In the genomic region with DNA sequence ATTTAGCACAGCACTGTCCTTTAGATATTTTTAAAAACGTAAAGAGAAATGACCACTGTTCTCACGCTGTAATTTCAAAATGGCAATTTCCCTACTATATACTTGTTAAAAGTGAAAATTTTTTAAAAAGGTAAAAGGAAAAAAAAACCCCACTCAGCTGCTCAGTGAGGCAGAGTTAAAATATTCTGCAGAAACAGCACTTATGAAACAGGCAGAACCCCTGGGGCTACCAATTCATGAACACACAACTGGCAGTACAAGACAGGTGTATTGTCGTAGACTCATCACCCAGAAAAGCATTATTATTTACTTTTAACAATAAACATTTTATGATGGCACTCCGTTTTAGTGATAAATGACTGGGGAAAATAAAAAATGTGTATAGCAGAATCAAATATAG, we compare ENCODE assay signal across 1 cellular context.
TF ChIP-seq lines count a peak whose summit lies in the region.

No MANE protein-coding gene starts in this region.

TF ChIP-seq in WTC11, 78 proteins besides CTCF, POLR2A, EP300 and RAD21 (continued from another document):
- TF ChIP-seq, protein P1, sequence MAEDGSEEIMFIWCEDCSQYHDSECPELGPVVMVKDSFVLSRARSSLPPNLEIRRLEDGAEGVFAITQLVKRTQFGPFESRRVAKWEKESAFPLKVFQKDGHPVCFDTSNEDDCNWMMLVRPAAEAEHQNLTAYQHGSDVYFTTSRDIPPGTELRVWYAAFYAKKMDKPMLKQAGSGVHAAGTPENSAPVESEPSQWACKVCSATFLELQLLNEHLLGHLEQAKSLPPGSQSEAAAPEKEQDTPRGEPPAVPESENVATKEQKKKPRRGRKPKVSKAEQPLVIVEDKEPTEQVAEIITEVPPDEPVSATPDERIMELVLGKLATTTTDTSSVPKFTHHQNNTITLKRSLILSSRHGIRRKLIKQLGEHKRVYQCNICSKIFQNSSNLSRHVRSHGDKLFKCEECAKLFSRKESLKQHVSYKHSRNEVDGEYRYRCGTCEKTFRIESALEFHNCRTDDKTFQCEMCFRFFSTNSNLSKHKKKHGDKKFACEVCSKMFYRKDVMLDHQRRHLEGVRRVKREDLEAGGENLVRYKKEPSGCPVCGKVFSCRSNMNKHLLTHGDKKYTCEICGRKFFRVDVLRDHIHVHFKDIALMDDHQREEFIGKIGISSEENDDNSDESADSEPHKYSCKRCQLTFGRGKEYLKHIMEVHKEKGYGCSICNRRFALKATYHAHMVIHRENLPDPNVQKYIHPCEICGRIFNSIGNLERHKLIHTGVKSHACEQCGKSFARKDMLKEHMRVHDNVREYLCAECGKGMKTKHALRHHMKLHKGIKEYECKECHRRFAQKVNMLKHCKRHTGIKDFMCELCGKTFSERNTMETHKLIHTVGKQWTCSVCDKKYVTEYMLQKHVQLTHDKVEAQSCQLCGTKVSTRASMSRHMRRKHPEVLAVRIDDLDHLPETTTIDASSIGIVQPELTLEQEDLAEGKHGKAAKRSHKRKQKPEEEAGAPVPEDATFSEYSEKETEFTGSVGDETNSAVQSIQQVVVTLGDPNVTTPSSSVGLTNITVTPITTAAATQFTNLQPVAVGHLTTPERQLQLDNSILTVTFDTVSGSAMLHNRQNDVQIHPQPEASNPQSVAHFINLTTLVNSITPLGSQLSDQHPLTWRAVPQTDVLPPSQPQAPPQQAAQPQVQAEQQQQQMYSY (CRISPR knock-in tag; IDR thresholded peaks at IDR 0.05): no peak
- TF ChIP-seq GABPB1 (CRISPR knock-in tag; IDR thresholded peaks at IDR 0.05) (no peak), ZNF232 (CRISPR knock-in tag; IDR thresholded peaks at IDR 0.05) (no peak), ZNF396 (CRISPR knock-in tag; IDR thresholded peaks at IDR 0.05; ENCODE audit: borderline replicate concordance) (no peak), ESRRA (CRISPR knock-in tag; IDR thresholded peaks at IDR 0.05; ENCODE audit: borderline replicate concordance) (no peak), ZNF121 (CRISPR knock-in tag; IDR thresholded peaks at IDR 0.05) (no peak)
- TF ChIP-seq, protein P2, sequence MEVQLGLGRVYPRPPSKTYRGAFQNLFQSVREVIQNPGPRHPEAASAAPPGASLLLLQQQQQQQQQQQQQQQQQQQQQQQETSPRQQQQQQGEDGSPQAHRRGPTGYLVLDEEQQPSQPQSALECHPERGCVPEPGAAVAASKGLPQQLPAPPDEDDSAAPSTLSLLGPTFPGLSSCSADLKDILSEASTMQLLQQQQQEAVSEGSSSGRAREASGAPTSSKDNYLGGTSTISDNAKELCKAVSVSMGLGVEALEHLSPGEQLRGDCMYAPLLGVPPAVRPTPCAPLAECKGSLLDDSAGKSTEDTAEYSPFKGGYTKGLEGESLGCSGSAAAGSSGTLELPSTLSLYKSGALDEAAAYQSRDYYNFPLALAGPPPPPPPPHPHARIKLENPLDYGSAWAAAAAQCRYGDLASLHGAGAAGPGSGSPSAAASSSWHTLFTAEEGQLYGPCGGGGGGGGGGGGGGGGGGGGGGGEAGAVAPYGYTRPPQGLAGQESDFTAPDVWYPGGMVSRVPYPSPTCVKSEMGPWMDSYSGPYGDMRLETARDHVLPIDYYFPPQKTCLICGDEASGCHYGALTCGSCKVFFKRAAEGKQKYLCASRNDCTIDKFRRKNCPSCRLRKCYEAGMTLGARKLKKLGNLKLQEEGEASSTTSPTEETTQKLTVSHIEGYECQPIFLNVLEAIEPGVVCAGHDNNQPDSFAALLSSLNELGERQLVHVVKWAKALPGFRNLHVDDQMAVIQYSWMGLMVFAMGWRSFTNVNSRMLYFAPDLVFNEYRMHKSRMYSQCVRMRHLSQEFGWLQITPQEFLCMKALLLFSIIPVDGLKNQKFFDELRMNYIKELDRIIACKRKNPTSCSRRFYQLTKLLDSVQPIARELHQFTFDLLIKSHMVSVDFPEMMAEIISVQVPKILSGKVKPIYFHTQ (CRISPR knock-in tag; IDR thresholded peaks at IDR 0.05): no peak
- TF ChIP-seq, protein P3, sequence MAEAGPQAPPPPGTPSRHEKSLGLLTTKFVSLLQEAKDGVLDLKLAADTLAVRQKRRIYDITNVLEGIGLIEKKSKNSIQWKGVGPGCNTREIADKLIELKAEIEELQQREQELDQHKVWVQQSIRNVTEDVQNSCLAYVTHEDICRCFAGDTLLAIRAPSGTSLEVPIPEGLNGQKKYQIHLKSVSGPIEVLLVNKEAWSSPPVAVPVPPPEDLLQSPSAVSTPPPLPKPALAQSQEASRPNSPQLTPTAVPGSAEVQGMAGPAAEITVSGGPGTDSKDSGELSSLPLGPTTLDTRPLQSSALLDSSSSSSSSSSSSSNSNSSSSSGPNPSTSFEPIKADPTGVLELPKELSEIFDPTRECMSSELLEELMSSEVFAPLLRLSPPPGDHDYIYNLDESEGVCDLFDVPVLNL (CRISPR knock-in tag; IDR thresholded peaks at IDR 0.05; ENCODE audit: borderline replicate concordance, low read depth): no peak
- TF ChIP-seq, protein P4, sequence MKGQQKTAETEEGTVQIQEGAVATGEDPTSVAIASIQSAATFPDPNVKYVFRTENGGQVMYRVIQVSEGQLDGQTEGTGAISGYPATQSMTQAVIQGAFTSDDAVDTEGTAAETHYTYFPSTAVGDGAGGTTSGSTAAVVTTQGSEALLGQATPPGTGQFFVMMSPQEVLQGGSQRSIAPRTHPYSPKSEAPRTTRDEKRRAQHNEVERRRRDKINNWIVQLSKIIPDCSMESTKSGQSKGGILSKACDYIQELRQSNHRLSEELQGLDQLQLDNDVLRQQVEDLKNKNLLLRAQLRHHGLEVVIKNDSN (CRISPR knock-in tag; IDR thresholded peaks at IDR 0.05): no peak
- TF ChIP-seq, protein P5, sequence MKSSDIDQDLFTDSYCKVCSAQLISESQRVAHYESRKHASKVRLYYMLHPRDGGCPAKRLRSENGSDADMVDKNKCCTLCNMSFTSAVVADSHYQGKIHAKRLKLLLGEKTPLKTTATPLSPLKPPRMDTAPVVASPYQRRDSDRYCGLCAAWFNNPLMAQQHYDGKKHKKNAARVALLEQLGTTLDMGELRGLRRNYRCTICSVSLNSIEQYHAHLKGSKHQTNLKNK (CRISPR knock-in tag; IDR thresholded peaks at IDR 0.05): no peak
